11 cellular contexts compared by ENCODE assay signal in the genomic region with DNA sequence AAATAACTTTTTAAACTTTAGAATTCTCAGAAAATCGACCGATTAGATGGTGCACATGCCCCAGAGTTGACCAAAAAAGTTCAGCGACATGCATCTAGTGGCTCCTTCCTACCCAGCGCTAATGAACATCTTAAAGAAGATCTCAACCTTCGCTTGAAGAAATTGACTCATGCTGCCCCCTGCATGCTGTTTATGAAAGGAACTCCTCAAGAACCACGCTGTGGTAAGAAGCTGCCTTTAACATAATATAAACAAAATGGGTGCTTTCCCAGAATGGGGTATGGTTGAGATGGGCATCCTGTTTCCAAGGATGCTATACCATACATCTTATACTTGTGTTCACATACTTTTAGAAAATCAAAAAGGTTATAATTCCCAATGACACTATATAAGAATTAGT. TPM values are rescaled to one million over a fixed set of nuclear protein-coding genes. Genes with fewer than 3 reads are reported as not detected.
A peak's percentile ranks its signal among the peaks of the same experiment; 100 is the strongest.
DNase-seq lines count a peak whose midpoint lies in the region; ATAC-seq and TF ChIP-seq lines count a peak whose summit lies in the region.
"Had no signal": no experiment of that assay in that cellular context is flagged by ENCODE, and none has a peak within 500 bp of the region (broad histone marks: within the 10 kb centered on the region; RNA-seq: fewer than 3 reads in every experiment).

No MANE protein-coding gene starts in this region.

- H3K4me3 ChIP-seq in Caco-2 (ENCODE audit: low read depth, low read length), result no peak overlapping the region
- no peak overlapping the region for H3K4me3 ChIP-seq in epithelial cell of proximal tubule (ENCODE audit: low read depth, low read length)
- no peak overlapping the region for H3K4me3 ChIP-seq in lower leg skin (ENCODE audit: low read depth, poor library complexity, severe bottlenecking)
- H3K4me3 ChIP-seq: coronary artery had no signal

- 85 to 90% methylated on average over 6 of the region's 6 CpGs for WGBS in lower leg skin, 2 donors

- H3K4me1 ChIP-seq in Caco-2, result no peaks in the 10 kb centered on the region

- CTCF ChIA-PET in Caco-2 (lab: Charles Lee), result no interaction called here

- H3K27ac Mint-ChIP-seq in Caco-2 (ENCODE audit: unreplicated experiment), result no peak overlapping the region
- H3K27ac Mint-ChIP-seq: activated T-cell treated with anti-CD3 and anti-CD28 coated beads, Interleukin-2, amount 50 U/mL, for 24 hours had no signal

- no peaks in the 10 kb centered on the region for H3K27me3 Mint-ChIP-seq in Caco-2 (ENCODE audit: insufficient read depth, unreplicated experiment)
- H3K27me3 Mint-ChIP-seq: activated T-cell treated with anti-CD3 and anti-CD28 coated beads, Interleukin-2, amount 50 U/mL, for 24 hours had no signal

- peaks cover 2% of the 10 kb centered on the region for H3K36me3 ChIP-seq in Caco-2 (ENCODE audit: control insufficient read depth, insufficient read depth, low read length)

- intact Hi-C loops in Caco-2 (cut with micrococcal nuclease; ENCODE audit: unreplicated experiment), result no loop called here
- intact Hi-C loops in lower leg skin (cut with DNase I; ENCODE audit: low total_unique reads), result no loop called here

- POLR2A ChIA-PET in Caco-2 (lab: Charles Lee), result no interaction called here

- DNase-seq in Caco-2 (no peak), epithelial cell of proximal tubule (ENCODE audit: low read depth) (no peak), NCI-H2081 (lab: John Stamatoyannopoulos, UW) (no peak), NCI-H1417 treated with DMSO at 0.1 percent for 48 hours (lab: John Stamatoyannopoulos, UW) (no peak), lower leg skin (ENCODE audit: low spot score in 2 of 2) (no peak), kidney tubule cell (ENCODE audit: low spot score) (no peak)
- DNase-seq: activated T-cell treated with anti-CD3 and anti-CD28 coated beads, Interleukin-2, amount 50 U/mL, for 24 hours; NCI-H2171 treated with DMSO at 0.1 percent for 48 hours had no signal

- TF ChIP-seq CTCF in Caco-2 (IDR thresholded peaks at IDR 0.05; ENCODE audit: insufficient read depth in 1 of 2, low read depth in 1 of 2, low read length in 1 of 2, severe bottlenecking in 1 of 2, unreplicated experiment in 1 of 2) (peak; percentile 10 to 15), epithelial cell of proximal tubule (conservative IDR thresholded peaks at IDR 0.05; ENCODE audit: low read depth, low read length) (peak; percentile 18), lower leg skin (IDR thresholded peaks at IDR 0.05) (no peak)

- ATAC-seq in GM18870 (IDR thresholded peaks at IDR 0.05; ENCODE audit: unreplicated experiment) (peak; percentile 47), HG03469 (IDR thresholded peaks at IDR 0.05; ENCODE audit: unreplicated experiment) (peak; percentile 78)

- no peaks in the 10 kb centered on the region for H3K27me3 ChIP-seq in Caco-2 (replicated peaks; ENCODE audit: control insufficient read depth, insufficient read depth, low read length)

- TF ChIP-seq POLR2A in lower leg skin (IDR thresholded peaks at IDR 0.05), result no peak

- H3K9me3 ChIP-seq in Caco-2, result no peaks in the 10 kb centered on the region

- peaks cover 45% of the 10 kb centered on the region for H3K36me3 Mint-ChIP-seq in Caco-2 (ENCODE audit: insufficient read depth, unreplicated experiment)

- H3K4me1 Mint-ChIP-seq in Caco-2 (ENCODE audit: low read depth, unreplicated experiment), result peaks cover under 1% of the 10 kb centered on the region

- BruUV-seq in Caco-2 (replicated peaks; lab: Mats Ljungman, UMichigan), result no TSS peak

- H3K4me3 Mint-ChIP-seq in Caco-2 (ENCODE audit: unreplicated experiment), result no peak overlapping the region
- H3K4me3 Mint-ChIP-seq: activated T-cell treated with anti-CD3 and anti-CD28 coated beads, Interleukin-2, amount 50 U/mL, for 24 hours had no signal

- H3K9me3 Mint-ChIP-seq in Caco-2 (ENCODE audit: unreplicated experiment), result no peaks in the 10 kb centered on the region
- H3K9me3 Mint-ChIP-seq: activated T-cell treated with anti-CD3 and anti-CD28 coated beads, Interleukin-2, amount 50 U/mL, for 24 hours had no signal

RNA-seq across cellular contexts. Expression of a gene that starts 24.6 kb away (rescaled TPM):
- 191 and 195 TPM in 2 replicates for total RNA-seq in Caco-2 (2022)
- total RNA-seq in epithelial cell of proximal tubule, result 133 and 175 TPM in 2 replicates
- 10 to 100 TPM; 31.5 to 60.7 (median 42.6) TPM for total RNA-seq in lower leg skin

RNA-seq across cellular contexts. Expression of a gene that starts 50.1 kb away (rescaled TPM):
- 0.54 TPM in 1 of 2 replicates, not detected in the other for total RNA-seq in Caco-2 (2022)
- 0.22 and 4.7 TPM in 2 replicates for total RNA-seq in epithelial cell of proximal tubule
- 1 to 10 TPM in 3 of 4 donors, under 1 TPM in 1; 0.38 to 3.9 (median 3.3) TPM for total RNA-seq in lower leg skin

Comparison
In these comparisons a context has a peak if more than half of its experiments do, and no peak if none do; other contexts are left out.
1. CTCF ChIP-seq: peak in Caco-2 (2 of 2) and epithelial cell of proximal tubule (single experiment); none in lower leg skin (0 of 3).